18 cellular contexts compared by ENCODE assay signal in the genomic region with DNA sequence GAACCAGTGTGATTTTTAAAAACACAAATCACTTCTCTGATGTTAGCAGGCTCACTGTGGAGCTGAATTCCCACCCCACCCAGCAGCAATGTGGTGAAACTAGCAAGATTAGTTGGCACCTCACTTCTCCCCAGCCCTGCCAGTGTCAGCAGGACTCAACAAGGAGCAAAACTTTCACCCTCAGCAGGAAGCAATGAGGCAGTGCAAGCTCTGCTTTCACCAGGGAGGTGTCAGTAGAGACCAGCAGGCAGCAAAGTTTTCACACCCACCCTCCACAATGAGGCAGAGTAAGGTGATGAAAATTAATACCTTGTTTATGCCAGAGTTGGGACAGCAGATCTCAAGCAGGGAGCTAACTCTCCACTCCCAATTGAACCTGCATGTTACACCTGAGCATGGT.
DNase-seq lines count a peak whose midpoint lies in the region; TF ChIP-seq lines count a peak whose summit lies in the region.
"Had no signal": no experiment of that assay in that cellular context is flagged by ENCODE, and none has a peak within 500 bp of the region (broad histone marks: within the 10 kb centered on the region; RNA-seq: fewer than 3 reads in every experiment).

No MANE protein-coding gene starts in this region.

- H3K27me3 ChIP-seq in HUES64 (ENCODE audit: insufficient read depth, low read length) (no peaks in the 10 kb centered on the region), iPS-15b (ENCODE audit: control insufficient read depth, insufficient read depth, low read length) (no peaks in the 10 kb centered on the region)
- H3K27me3 ChIP-seq: SJCRH30 had no signal

- peaks cover 25% of the 10 kb centered on the region for H3K4me1 ChIP-seq in HUES64 (ENCODE audit: insufficient read depth, low read length)
- peaks cover 9% of the 10 kb centered on the region for H3K4me1 ChIP-seq in iPS-15b (ENCODE audit: control insufficient read depth, insufficient read depth, low read length)

- H3K4me3 ChIP-seq in GM12875 (ENCODE audit: low read depth, low read length) (no peak overlapping the region), HUES64 (ENCODE audit: low read length) (no peak overlapping the region), iPS-15b (ENCODE audit: low read depth, low read length) (no peak overlapping the region)
- H3K4me3 ChIP-seq: SJCRH30 had no signal

- H3K27ac ChIP-seq in HUES64 (ENCODE audit: low read depth, low read length) = peak overlapping the region; percentile 9; the same call in 1 of the 2 replicates
- H3K27ac ChIP-seq: KMS-11, RWPE1, SJCRH30 had no signal

- DNase-seq in T-helper 1 cell = no peak
- DNase-seq in HuH-7.5 (ENCODE audit: low spot score) = no peak
- DNase-seq in activated CD4-positive, alpha-beta T cell treated with anti-CD3 and anti-CD28 coated beads for 1 hour = no peak
- no peak for DNase-seq in activated naive CD4-positive, alpha-beta T cell (lab: John Stamatoyannopoulos, UW)
- DNase-seq: CD4-positive, alpha-beta T cell; HCEC 1CT; NCI-H1092 treated with DMSO at 0.1 percent for 48 hours; NCI-H1694; NCI-H2107; NCI-H226; NCI-H69; NK-92 treated with Interleukin-12 subunit alpha and Interleukin-12 subunit beta, amount 100 ng/mL, for 24 hours; SJCRH30 had no signal

- 0 out of 2 replicates have a peak, but pooled peaks have one; percentile 10 for TF ChIP-seq CTCF in GM12875 (IDR thresholded peaks at IDR 0.05; ENCODE audit: borderline replicate concordance, insufficient read depth, low read depth, low read length)

- no peaks in the 10 kb centered on the region for H3K36me3 ChIP-seq in HUES64 (ENCODE audit: insufficient read depth, low read length)
- no peaks in the 10 kb centered on the region for H3K36me3 ChIP-seq in iPS-15b (ENCODE audit: control insufficient read depth, insufficient read depth, low read length)
- H3K36me3 ChIP-seq: SJCRH30 had no signal

- H3K9ac ChIP-seq in HUES64 (ENCODE audit: low read depth, low read length) = no peak overlapping the region; the same call in 1 of the 2 replicates
- peak overlapping the region; percentile 48 for H3K9ac ChIP-seq in iPS-15b (ENCODE audit: low read depth, low read length)
- H3K9ac ChIP-seq: KMS-11 had no signal

- H3K9me3 ChIP-seq in HUES64 (ENCODE audit: insufficient read depth, low read depth, low read length) (no peaks in the 10 kb centered on the region), iPS-15b (ENCODE audit: control insufficient read depth, insufficient read depth, low read length) (no peaks in the 10 kb centered on the region)
- H3K9me3 ChIP-seq: SJCRH30 had no signal
